In the genomic region with DNA sequence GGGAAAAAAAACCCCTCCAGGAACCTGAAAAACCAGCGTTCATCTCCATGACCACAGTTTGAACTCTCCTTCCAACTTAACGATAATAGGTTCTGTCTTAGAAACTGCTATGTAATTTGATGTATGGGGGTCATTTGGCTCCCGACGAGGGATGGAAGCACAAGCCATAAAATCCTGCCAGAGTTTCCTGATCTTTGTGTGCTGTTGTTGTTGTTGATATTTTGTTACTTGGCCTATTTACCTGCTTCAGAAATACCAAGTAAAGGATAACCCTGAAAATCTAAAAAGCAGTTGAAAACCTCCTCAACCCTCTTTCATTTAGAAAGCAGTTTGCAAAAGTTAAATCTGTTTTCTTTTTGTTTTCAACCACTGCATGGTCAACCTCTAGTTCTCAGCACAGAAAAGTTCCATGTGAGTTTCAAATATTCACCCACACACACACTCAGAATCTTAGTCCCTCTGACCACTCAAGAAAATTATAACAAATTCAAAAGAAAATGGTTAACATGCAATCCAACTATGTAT, we compare ENCODE assay signal across 1 cellular context.
TF ChIP-seq lines count a peak whose summit lies in the region.

No MANE protein-coding gene starts in this region.

TF ChIP-seq in IMR-90, 13 proteins besides CTCF, POLR2A, EP300 and RAD21:
- TF ChIP-seq, protein P1, sequence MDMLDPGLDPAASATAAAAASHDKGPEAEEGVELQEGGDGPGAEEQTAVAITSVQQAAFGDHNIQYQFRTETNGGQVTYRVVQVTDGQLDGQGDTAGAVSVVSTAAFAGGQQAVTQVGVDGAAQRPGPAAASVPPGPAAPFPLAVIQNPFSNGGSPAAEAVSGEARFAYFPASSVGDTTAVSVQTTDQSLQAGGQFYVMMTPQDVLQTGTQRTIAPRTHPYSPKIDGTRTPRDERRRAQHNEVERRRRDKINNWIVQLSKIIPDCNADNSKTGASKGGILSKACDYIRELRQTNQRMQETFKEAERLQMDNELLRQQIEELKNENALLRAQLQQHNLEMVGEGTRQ (IDR thresholded peaks at IDR 0.05; ENCODE audit: low read depth, low read length), result no peak
- TF ChIP-seq, protein P2, sequence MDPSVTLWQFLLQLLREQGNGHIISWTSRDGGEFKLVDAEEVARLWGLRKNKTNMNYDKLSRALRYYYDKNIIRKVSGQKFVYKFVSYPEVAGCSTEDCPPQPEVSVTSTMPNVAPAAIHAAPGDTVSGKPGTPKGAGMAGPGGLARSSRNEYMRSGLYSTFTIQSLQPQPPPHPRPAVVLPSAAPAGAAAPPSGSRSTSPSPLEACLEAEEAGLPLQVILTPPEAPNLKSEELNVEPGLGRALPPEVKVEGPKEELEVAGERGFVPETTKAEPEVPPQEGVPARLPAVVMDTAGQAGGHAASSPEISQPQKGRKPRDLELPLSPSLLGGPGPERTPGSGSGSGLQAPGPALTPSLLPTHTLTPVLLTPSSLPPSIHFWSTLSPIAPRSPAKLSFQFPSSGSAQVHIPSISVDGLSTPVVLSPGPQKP (IDR thresholded peaks at IDR 0.05; ENCODE audit: borderline replicate concordance, low read depth, low read length), result no peak
- TF ChIP-seq MAZ (IDR thresholded peaks at IDR 0.05; ENCODE audit: borderline replicate concordance, low read depth, low read length), result no peak
- no peak for TF ChIP-seq NFE2L2 (IDR thresholded peaks at IDR 0.05; ENCODE audit: low read depth, low read length)
- TF ChIP-seq RFX5 (IDR thresholded peaks at IDR 0.05; ENCODE audit: low read depth, low read length), result no peak
- no peak for TF ChIP-seq FOS (IDR thresholded peaks at IDR 0.05; ENCODE audit: low read depth, low read length)
- TF ChIP-seq CHD1 (IDR thresholded peaks at IDR 0.05; ENCODE audit: low read depth, low read length), result no peak
